In genomic region chr2:84959045-84959493, GRCh38 we compare ENCODE assay signal across 9 cellular contexts. TPM values are rescaled to one million over a fixed set of nuclear protein-coding genes. Genes with fewer than 3 reads are reported as not detected.
DNase-seq lines count a peak whose midpoint lies in the region; ATAC-seq and TF ChIP-seq lines count a peak whose summit lies in the region.
"Had no signal": no experiment of that assay in that cellular context is flagged by ENCODE, and none has a peak within 500 bp of the region (broad histone marks: within the 10 kb centered on the region; RNA-seq: fewer than 3 reads in every experiment).

No MANE protein-coding gene starts in this region.

- TF ChIP-seq CTCF in kidney epithelial cell (IDR thresholded peaks at IDR 0.05; ENCODE audit: insufficient read depth, low read length, poor library complexity, severe bottlenecking) = no peak
- TF ChIP-seq CTCF in coronary artery (IDR thresholded peaks at IDR 0.05) = no peak

- DNase-seq in AG08395 (ENCODE audit: low spot score) (peak; percentile 69), amniotic epithelial cell (ENCODE audit: low read depth) (peak; percentile 87), kidney epithelial cell (ENCODE audit: low read depth) (peak; percentile 73), NCI-H1048 (lab: John Stamatoyannopoulos, UW) (no peak), coronary artery (ENCODE audit: low spot score) (no peak)
- DNase-seq in activated CD4-positive, alpha-beta T cell treated with anti-CD3 and anti-CD28 coated beads, Interleukin-2, amount 50 U/mL, for 4 hours = no peak
- DNase-seq: activated CD8-positive, alpha-beta memory T cell treated with anti-CD3 and anti-CD28 coated beads, Interleukin-2, amount 50 U/mL, for 48 hours had no signal

- H3K4me3 ChIP-seq in HUES48 (ENCODE audit: low read depth, low read length) (peak overlapping the region; percentile 39), kidney epithelial cell (ENCODE audit: low read depth, low read length) (no peak overlapping the region), coronary artery (no peak overlapping the region)

- H3K9me3 ChIP-seq in HUES48 (ENCODE audit: control insufficient read depth, insufficient read depth, low read length) = no peaks in the 10 kb centered on the region

- H3K36me3 ChIP-seq in HUES48 (ENCODE audit: control insufficient read depth, insufficient read depth, low read length) (peaks cover 28% of the 10 kb centered on the region), kidney epithelial cell (ENCODE audit: control insufficient read depth, insufficient read depth, low read length) (no peaks in the 10 kb centered on the region)

- H3K27me3 ChIP-seq in HUES48 (ENCODE audit: control insufficient read depth, insufficient read depth, low read length) (no peaks in the 10 kb centered on the region), kidney epithelial cell (ENCODE audit: control insufficient read depth, insufficient read depth, low read length) (no peaks in the 10 kb centered on the region)

- H3K27ac ChIP-seq in HUES48 (ENCODE audit: low read depth, low read length) (peak overlapping the region; percentile 100), coronary artery (no peak overlapping the region)

- H3K4me1 ChIP-seq in HUES48 (ENCODE audit: control insufficient read depth, insufficient read depth, low read length) = peaks cover 37% of the 10 kb centered on the region

- no peak for ATAC-seq in GM19397 (IDR thresholded peaks at IDR 0.05; ENCODE audit: unreplicated experiment)

- peak overlapping the region; percentile 38 for H3K9ac ChIP-seq in HUES48 (ENCODE audit: low read depth, low read length)

RNA-seq across cellular contexts. Expression of gene KCMF1, which starts 11.9 kb away (rescaled TPM):
- 97.6 and 102 TPM in 2 replicates for total RNA-seq in kidney epithelial cell

RNA-seq across cellular contexts. Expression of gene TMSB10, which starts 53.6 kb away (rescaled TPM):
- 4,632 and 5,953 TPM in 2 replicates for total RNA-seq in kidney epithelial cell

Comparison
In these comparisons a context has a peak if more than half of its experiments do, and no peak if none do; other contexts are left out.
1. DNase-seq: peak in AG08395 (single experiment), amniotic epithelial cell (single experiment) and kidney epithelial cell (single experiment); none in NCI-H1048 (single experiment), activated CD4-positive, alpha-beta T cell treated with anti-CD3 and anti-CD28 coated beads, Interleukin-2, amount 50 U/mL, for 4 hours (0 of 2) and coronary artery (single experiment).